In genomic region chr10:132486539-132487121, GRCh38 we compare ENCODE assay signal across 1 cellular context.
TF ChIP-seq lines count a peak whose summit lies in the region.

No MANE protein-coding gene starts in this region.

TF ChIP-seq in HepG2, 621 proteins besides CTCF, POLR2A, EP300 and RAD21 (continued from another document):
- TF ChIP-seq THAP9 (CRISPR knock-in tag; IDR thresholded peaks at IDR 0.05; ENCODE audit: borderline replicate concordance), result no peak
- TF ChIP-seq CBFB (CRISPR knock-in tag; IDR thresholded peaks at IDR 0.05), result no peak
- no peak for TF ChIP-seq ATF3 (CRISPR knock-in tag; IDR thresholded peaks at IDR 0.05)
- TF ChIP-seq MYNN (CRISPR knock-in tag; IDR thresholded peaks at IDR 0.05; ENCODE audit: low read depth), result no peak
- TF ChIP-seq SSRP1 (CRISPR knock-in tag; IDR thresholded peaks at IDR 0.05), result no peak
- no peak for TF ChIP-seq ZNF337 (CRISPR knock-in tag; IDR thresholded peaks at IDR 0.05; ENCODE audit: borderline replicate concordance, low read depth)
- TF ChIP-seq PCBP2 (optimal IDR thresholded peaks at IDR 0.05; ENCODE audit: low read depth, low read length, poor library complexity, severe bottlenecking), result no peak
- no peak for TF ChIP-seq ZSCAN22 (CRISPR knock-in tag; IDR thresholded peaks at IDR 0.05)
- TF ChIP-seq FIP1L1 (IDR thresholded peaks at IDR 0.05; ENCODE audit: borderline replicate concordance, insufficient read depth, low read depth, low read length), result no peak
- no peak for TF ChIP-seq RBM22 (optimal IDR thresholded peaks at IDR 0.05; ENCODE audit: low read length)
- no peak for TF ChIP-seq GABPA (IDR thresholded peaks at IDR 0.05; ENCODE audit: low read depth, low read length)
- no peak for TF ChIP-seq GABPA (CRISPR knock-in tag; IDR thresholded peaks at IDR 0.05; ENCODE audit: low read depth)
- no peak for TF ChIP-seq RARG (CRISPR knock-in tag; IDR thresholded peaks at IDR 0.05; ENCODE audit: low read depth)
